Comparison of ENCODE assay signal across 23 cellular contexts in the genomic region with DNA sequence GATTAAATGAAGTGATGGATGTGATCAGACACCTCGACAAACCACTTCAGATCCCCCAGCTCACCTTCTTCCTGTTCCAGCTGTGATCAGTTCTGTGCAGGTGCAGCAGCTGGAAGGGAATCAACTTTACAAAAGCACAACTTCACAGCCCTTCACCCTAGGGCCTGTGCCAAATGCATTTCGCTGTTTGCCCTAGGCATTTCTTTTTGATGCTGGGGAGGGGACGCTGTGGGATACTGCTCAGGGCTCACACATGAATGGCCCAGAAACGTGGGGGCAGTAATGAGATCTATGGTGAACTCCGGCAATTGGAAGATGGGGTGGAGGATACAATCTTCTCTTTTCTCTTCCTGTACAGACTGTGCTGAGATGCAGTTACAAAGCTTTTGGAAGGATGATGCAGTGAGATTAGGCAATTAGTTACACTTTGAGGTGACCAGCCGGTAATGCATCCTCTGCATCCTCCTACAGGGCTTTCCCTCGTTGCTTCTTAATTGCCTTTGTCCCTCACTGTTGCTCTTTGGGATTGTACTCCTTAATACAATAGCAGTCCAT.
DNase-seq lines count a peak whose midpoint lies in the region; ATAC-seq lines count a peak whose summit lies in the region.
"Had no signal": no experiment of that assay in that cellular context is flagged by ENCODE, and none has a peak within 500 bp of the region (broad histone marks: within the 10 kb centered on the region; RNA-seq: fewer than 3 reads in every experiment).

No MANE protein-coding gene starts in this region.

- ATAC-seq in activated naive CD8-positive, alpha-beta T cell treated with anti-CD3 and anti-CD28 coated beads, Interleukin-2, amount 50 U/mL, for 24 hours = no peak
- ATAC-seq: CD8-positive, alpha-beta T cell; PC-3 had no signal

- H3K27me3 ChIP-seq in MG63 = no peaks in the 10 kb centered on the region

- no peaks in the 10 kb centered on the region for H3K9me3 Mint-ChIP-seq in activated naive CD8-positive, alpha-beta T cell treated with anti-CD3 and anti-CD28 coated beads, Interleukin-2, amount 50 U/mL, for 24 hours
- H3K9me3 Mint-ChIP-seq: CD8-positive, alpha-beta T cell had no signal

- no peak overlapping the region for H3K4me3 Mint-ChIP-seq in activated naive CD8-positive, alpha-beta T cell treated with anti-CD3 and anti-CD28 coated beads, Interleukin-2, amount 50 U/mL, for 24 hours
- H3K4me3 Mint-ChIP-seq: CD8-positive, alpha-beta T cell had no signal

- H3K27ac Mint-ChIP-seq in activated naive CD8-positive, alpha-beta T cell treated with anti-CD3 and anti-CD28 coated beads, Interleukin-2, amount 50 U/mL, for 24 hours = no peak overlapping the region
- H3K27ac Mint-ChIP-seq: CD8-positive, alpha-beta T cell had no signal

- no peaks in the 10 kb centered on the region for H3K4me1 Mint-ChIP-seq in activated naive CD8-positive, alpha-beta T cell treated with anti-CD3 and anti-CD28 coated beads, Interleukin-2, amount 50 U/mL, for 24 hours

- no peaks in the 10 kb centered on the region for H3K27me3 Mint-ChIP-seq in activated naive CD8-positive, alpha-beta T cell treated with anti-CD3 and anti-CD28 coated beads, Interleukin-2, amount 50 U/mL, for 24 hours

- H3K36me3 ChIP-seq in MG63 = no peaks in the 10 kb centered on the region

- no peaks in the 10 kb centered on the region for H3K36me3 Mint-ChIP-seq in activated naive CD8-positive, alpha-beta T cell treated with anti-CD3 and anti-CD28 coated beads, Interleukin-2, amount 50 U/mL, for 24 hours (ENCODE audit: low read depth)
- H3K36me3 Mint-ChIP-seq: CD8-positive, alpha-beta T cell had no signal

- DNase-seq in NCI-H82 (lab: John Stamatoyannopoulos, UW) (peak; percentile 21), NCI-H82 treated with DMSO at 0.1 percent for 48 hours (lab: John Stamatoyannopoulos, UW; ENCODE audit: unreplicated experiment) (no peak), NCI-H69 (lab: John Stamatoyannopoulos, UW) (peak; percentile 70), ecto neural progenitor cell (ENCODE audit: low spot score) (peak; percentile 57), skeletal muscle cell (ENCODE audit: low read depth) (peak; percentile 4), MG63 (no peak), NCI-H2196 (lab: John Stamatoyannopoulos, UW; ENCODE audit: unreplicated experiment) (no peak)
- DNase-seq in activated naive CD8-positive, alpha-beta T cell treated with anti-CD3 and anti-CD28 coated beads, Interleukin-2, amount 50 U/mL, for 24 hours = no peak
- DNase-seq: AML-193; C1 segment of cervical spinal cord; Calu3; CD8-positive, alpha-beta T cell; DMS153; GDM1; GOT3; KBM-7; NCI-H1092 treated with DMSO at 0.1 percent for 48 hours; NCI-H510A; NCI-H774; PC-3; RPMI8226; SHP77 had no signal

- H3K4me3 ChIP-seq in skeletal muscle cell (ENCODE audit: low read depth, low read length) (no peak overlapping the region), MG63 (no peak overlapping the region)
- H3K4me3 ChIP-seq: SK-N-MC had no signal

- no peaks in the 10 kb centered on the region for H3K9me3 ChIP-seq in MG63

Comparison
In these comparisons a context has a peak if more than half of its experiments do, and no peak if none do; other contexts are left out.
1. DNase-seq: peak in NCI-H82 (single experiment), NCI-H69 (single experiment), ecto neural progenitor cell (single experiment) and skeletal muscle cell (single experiment); none in NCI-H82 treated with DMSO at 0.1 percent for 48 hours (single experiment), activated naive CD8-positive, alpha-beta T cell treated with anti-CD3 and anti-CD28 coated beads, Interleukin-2, amount 50 U/mL, for 24 hours (single experiment), MG63 (single experiment) and NCI-H2196 (single experiment).